In the genomic region with DNA sequence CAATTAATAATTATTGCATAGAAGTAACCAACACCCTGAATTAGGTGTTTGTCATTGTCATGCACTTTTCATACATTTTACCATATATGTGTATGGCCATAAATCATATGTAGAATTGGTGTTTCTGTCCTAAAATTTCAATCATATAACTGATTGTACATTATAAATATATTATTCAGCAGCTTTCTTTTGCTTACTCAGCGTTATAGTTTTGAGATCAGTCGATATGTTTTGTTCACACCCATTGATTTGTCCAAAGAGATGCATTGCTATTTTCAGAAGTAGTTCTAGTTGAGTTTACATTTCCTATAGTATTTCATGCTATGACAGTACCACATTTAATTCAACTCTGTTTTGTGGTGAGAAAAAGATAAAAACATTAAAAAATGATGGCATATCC, we compare ENCODE assay signal across 33 cellular contexts.
"Had no signal": no experiment of that assay in that cellular context is flagged by ENCODE, and none has a peak within 500 bp of the region (broad histone marks: within the 10 kb centered on the region; RNA-seq: fewer than 3 reads in every experiment).

No MANE protein-coding gene starts in this region.

- H3K36me3 ChIP-seq: adrenal gland, brain microvascular endothelial cell, breast epithelium had no signal

- ATAC-seq: activated CD8-positive, alpha-beta T cell treated with anti-CD3 and anti-CD28 coated beads for 36 hours; activated naive CD4-positive, alpha-beta T cell treated with anti-CD3 and anti-CD28 coated beads, Interleukin-2, amount 50 U/mL, for 72 hours; activated T-cell treated with anti-CD3 and anti-CD28 coated beads, Interleukin-2, amount 50 U/mL, for 4 hours; activated T-cell treated with anti-CD3 and anti-CD28 coated beads, Interleukin-2, amount 50 U/mL, for 72 hours; activated T-helper 17 cell treated with anti-CD3 and anti-CD28 coated beads, Interleukin-2, amount 50 U/mL, for 72 hours; body of pancreas had no signal

- H3K4me1 ChIP-seq: adrenal gland, body of pancreas, breast epithelium had no signal

- H3K27me3 ChIP-seq: adrenal gland, body of pancreas, brain microvascular endothelial cell, breast epithelium had no signal

- H3K27ac ChIP-seq: adrenal gland, body of pancreas, breast epithelium, VCaP had no signal

- DNase-seq: activated B cell treated with CpG ODN at 0.5 μM for 24 hours; activated CD4-positive, alpha-beta memory T cell treated with anti-CD3 and anti-CD28 coated beads for 36 hours; activated CD4-positive, alpha-beta T cell treated with anti-CD3 and anti-CD28 coated beads for 4 hours; activated CD4-positive, alpha-beta T cell treated with anti-CD3 and anti-CD28 coated beads, Interleukin-2, amount 10 ng/mL, durations not matched to agents 24 days and 14 days; activated CD4-positive, alpha-beta T cell treated with anti-CD3 and anti-CD28 coated beads, Interleukin-2, amount 50 U/mL, for 1 hour; activated CD4-positive, alpha-beta T cell treated with anti-CD3 and anti-CD28 coated beads, Interleukin-2, amount 50 U/mL, for 4 hours; activated CD4-positive, CD25-positive, alpha-beta regulatory T cell treated with anti-CD3 and anti-CD28 coated beads, Interleukin-2, amount 50 U/mL, for 72 hours; activated CD8-positive, alpha-beta memory T cell treated with anti-CD3 and anti-CD28 coated beads, Interleukin-2, amount 50 U/mL, for 4 hours; activated CD8-positive, alpha-beta T cell treated with anti-CD3 and anti-CD28 coated beads for 36 hours; activated effector memory CD4-positive, alpha-beta T cell treated with anti-CD3 and anti-CD28 coated beads, Interleukin-2, amount 50 U/mL, for 16 hours; activated gamma-delta T cell treated with Interleukin-2 at 50 U/mL for 16 hours; activated naive CD4-positive, alpha-beta T cell; activated naive CD4-positive, alpha-beta T cell treated with anti-CD3 and anti-CD28 coated beads for 36 hours; activated naive CD4-positive, alpha-beta T cell treated with anti-CD3 and anti-CD28 coated beads, Interleukin-2, amount 50 U/mL, for 16 hours; activated naive CD8-positive, alpha-beta T cell treated with anti-CD3 and anti-CD28 coated beads for 36 hours; activated T-cell treated with anti-CD3 and anti-CD28 coated beads for 4 hours; activated T-cell treated with anti-CD3 and anti-CD28 coated beads, Interleukin-2, amount 50 U/mL, for 1 hour; activated T-cell treated with anti-CD3 and anti-CD28 coated beads, Interleukin-2, amount 50 U/mL, for 4 hours; activated T-cell treated with anti-CD3 and anti-CD28 coated beads, Interleukin-2, amount 50 U/mL, for 72 hours; adrenal gland; amniotic stem cell; aorta; body of pancreas; brain microvascular endothelial cell; central memory CD4-positive, alpha-beta T cell; T-helper 2 cell; T-helper 9 cell had no signal

- H3K4me3 ChIP-seq: adrenal gland, body of pancreas, breast epithelium had no signal

- H3K9me3 ChIP-seq: adrenal gland, body of pancreas, breast epithelium had no signal

- FAIRE-seq: astrocyte, TTC549 had no signal
